ENCODE assay signal across 23 cellular contexts in the genomic region with DNA sequence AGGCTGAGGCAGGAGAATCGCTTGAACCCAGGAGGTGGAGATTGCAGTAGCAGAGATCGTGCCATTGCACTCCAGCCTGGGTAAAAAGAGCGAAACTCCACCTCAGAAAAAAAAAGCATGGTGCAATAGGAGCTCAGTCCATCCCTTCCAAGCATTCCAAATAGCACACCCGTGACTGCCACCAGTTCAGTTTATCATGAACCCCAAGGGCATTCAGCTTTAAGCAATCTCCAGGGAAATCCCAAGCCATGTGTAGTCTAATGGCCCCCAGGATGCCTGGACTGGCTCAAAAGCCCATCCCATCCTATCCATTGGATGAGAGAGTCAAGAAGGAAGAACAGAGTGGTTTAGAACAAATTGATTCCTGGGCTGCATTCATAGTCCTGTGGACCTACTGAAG.
"Had no signal": no experiment of that assay in that cellular context is flagged by ENCODE, and none has a peak within 500 bp of the region (broad histone marks: within the 10 kb centered on the region; RNA-seq: fewer than 3 reads in every experiment).

No MANE protein-coding gene starts in this region.

- H3K27ac Mint-ChIP-seq: T-cell had no signal

- DNase-seq: IMR-90, KG1, MG63, NCI-H1092 treated with DMSO at 0.1 percent for 48 hours, NCI-H1436, NCI-H187, NCI-H2029, NCI-H2081 treated with DMSO at 0.1 percent for 48 hours, NCI-H2171, NCI-H226, NCI-H446, NCI-H510A, NCI-H524 treated with DMSO at 0.1 percent for 48 hours, NCI-H69, NCI-H774, PC-3, SHP77 treated with DMSO at 0.1 percent for 48 hours, SJCRH30, T-cell had no signal

- H3K9me3 Mint-ChIP-seq: T-cell had no signal

- H3K27ac ChIP-seq: SJCRH30, SK-N-MC had no signal

- H3K4me3 ChIP-seq: MG63, SJCRH30, SK-N-MC had no signal

- H3K27me3 ChIP-seq: MG63, SJCRH30 had no signal

- H3K4me3 Mint-ChIP-seq: T-cell had no signal

- H3K4me1 ChIP-seq: SJCRH30 had no signal

- ATAC-seq: HepG2, Panc1, PC-3, Right ventricle myocardium inferior, T-cell had no signal

- H3K36me3 Mint-ChIP-seq: T-cell had no signal
